27 cellular contexts compared by ENCODE assay signal in the genomic region with DNA sequence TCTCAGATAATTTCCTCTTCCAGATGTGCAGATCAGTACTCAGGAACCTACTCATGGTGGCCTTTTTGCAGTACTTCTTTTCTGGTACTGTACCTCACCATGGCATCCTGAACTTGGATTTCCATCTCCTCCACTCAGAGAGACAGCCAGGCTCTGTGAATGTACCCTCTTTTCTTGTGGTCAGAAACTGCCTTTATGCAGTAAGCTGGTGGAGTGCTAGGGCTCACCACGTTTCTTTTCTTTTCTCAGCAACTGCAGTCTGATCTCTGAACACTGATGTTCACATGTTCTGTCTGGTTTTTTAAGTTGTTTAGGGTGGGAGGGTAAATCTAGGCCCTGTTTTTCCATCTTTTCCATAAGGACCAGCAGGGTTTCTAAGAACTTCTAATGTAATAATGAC.
"Had no signal": no experiment of that assay in that cellular context is flagged by ENCODE, and none has a peak within 500 bp of the region (broad histone marks: within the 10 kb centered on the region; RNA-seq: fewer than 3 reads in every experiment).

No MANE protein-coding gene starts in this region.

- DNase-seq: naive B cell; natural killer cell; nucleus accumbens; pancreas; right cardiac atrium; right lobe of liver; sigmoid colon; small intestine; stimulated activated CD4-positive, alpha-beta T cell treated with anti-CD3 and anti-CD28 coated beads, Interleukin-15, amount 100 ng/mL, for 24 hours; stimulated activated CD4-positive, alpha-beta T cell treated with anti-CD3 and anti-CD28 coated beads, Interleukin-2, amount 100 ng/mL, for 24 hours; stimulated activated CD4-positive, alpha-beta T cell treated with anti-CD3 and anti-CD28 coated beads, Interleukin-2, amount 100 ng/mL, for 48 hours; stimulated activated CD4-positive, alpha-beta T cell treated with anti-CD3 and anti-CD28 coated beads, Interleukin-4, amount 100 ng/mL, for 24 hours; stimulated activated naive B cell treated with anti-CD40 and anti-IgM and Interleukin-4, amounts not matched to agents 10 μg/mL and 1 μg/mL and 100 μg/mL, for 72 hours; stimulated activated naive CD4-positive, alpha-beta T cell treated with Interleukin-2 at 50 U/mL for 16 hours; stomach; testis; tibial artery; transverse colon had no signal

- H3K27ac ChIP-seq: neutrophil, pancreas, prostate gland, right lobe of liver, sigmoid colon, stomach, suprapubic skin, testis, tibial artery, transverse colon, vagina had no signal

- H3K4me3 ChIP-seq: pancreas, prostate gland, right lobe of liver, sigmoid colon, stomach, suprapubic skin, testis, tibial artery, transverse colon, vagina had no signal

- H3K27me3 ChIP-seq: neutrophil, pancreas, right lobe of liver, sigmoid colon, stomach, suprapubic skin, testis, tibial artery, transverse colon, vagina had no signal

- H3K9me3 Mint-ChIP-seq: naive B cell; natural killer cell; nephron; neural crest cell; stimulated activated effector memory CD8-positive, alpha-beta T cell treated with anti-CD3 and anti-CD28 coated beads, Interleukin-12 subunit alpha, Interleukin-12 subunit beta, amount 100 ng/mL, for 72 hours; stimulated activated naive B cell treated with anti-CD40 and anti-IgM and Interleukin-4, amounts not matched to agents 10 μg/mL and 1 μg/mL and 100 μg/mL, for 72 hours; stimulated activated naive CD8-positive, alpha-beta T cell treated with anti-CD3 and anti-CD28 coated beads, Interleukin-15, Interleukin-2, amounts not matched to agents 100 ng/mL and 50 ng/mL, for 24 hours; type B pancreatic cell had no signal

- H3K9me3 ChIP-seq: neutrophil, pancreas, prostate gland, right lobe of liver, sigmoid colon, stomach, suprapubic skin, testis, tibial artery, transverse colon, vagina had no signal

- H3K36me3 ChIP-seq: neutrophil, pancreas, prostate gland, right lobe of liver, sigmoid colon, stomach, suprapubic skin, tibial artery, transverse colon, vagina had no signal

- H3K36me3 Mint-ChIP-seq: naive B cell; natural killer cell; stimulated activated effector memory CD8-positive, alpha-beta T cell treated with anti-CD3 and anti-CD28 coated beads, Interleukin-12 subunit alpha, Interleukin-12 subunit beta, amount 100 ng/mL, for 72 hours; stimulated activated naive B cell treated with anti-CD40 and anti-IgM and Interleukin-4, amounts not matched to agents 10 μg/mL and 1 μg/mL and 100 μg/mL, for 72 hours; type B pancreatic cell had no signal

- H3K27ac Mint-ChIP-seq: naive B cell; natural killer cell; nephron; stimulated activated effector memory CD8-positive, alpha-beta T cell treated with anti-CD3 and anti-CD28 coated beads, Interleukin-12 subunit alpha, Interleukin-12 subunit beta, amount 100 ng/mL, for 72 hours; stimulated activated naive B cell treated with anti-CD40 and anti-IgM and Interleukin-4, amounts not matched to agents 10 μg/mL and 1 μg/mL and 100 μg/mL, for 72 hours; stimulated activated naive CD8-positive, alpha-beta T cell treated with anti-CD3 and anti-CD28 coated beads, Interleukin-15, Interleukin-2, amounts not matched to agents 100 ng/mL and 50 ng/mL, for 24 hours; type B pancreatic cell had no signal

- H3K27me3 Mint-ChIP-seq: stimulated activated naive CD8-positive, alpha-beta T cell treated with anti-CD3 and anti-CD28 coated beads, Interleukin-15, Interleukin-2, amounts not matched to agents 100 ng/mL and 50 ng/mL, for 24 hours had no signal

- H3K4me1 Mint-ChIP-seq: naive B cell; natural killer cell; neural crest cell; stimulated activated effector memory CD8-positive, alpha-beta T cell treated with anti-CD3 and anti-CD28 coated beads, Interleukin-12 subunit alpha, Interleukin-12 subunit beta, amount 100 ng/mL, for 72 hours; stimulated activated naive B cell treated with anti-CD40 and anti-IgM and Interleukin-4, amounts not matched to agents 10 μg/mL and 1 μg/mL and 100 μg/mL, for 72 hours had no signal

- H3K4me1 ChIP-seq: pancreas, prostate gland, right lobe of liver, sigmoid colon, stomach, suprapubic skin, testis, tibial artery, transverse colon, vagina had no signal

- H3K4me3 Mint-ChIP-seq: naive B cell; natural killer cell; nephron; neural crest cell; stimulated activated effector memory CD8-positive, alpha-beta T cell treated with anti-CD3 and anti-CD28 coated beads, Interleukin-12 subunit alpha, Interleukin-12 subunit beta, amount 100 ng/mL, for 72 hours; stimulated activated naive B cell treated with anti-CD40 and anti-IgM and Interleukin-4, amounts not matched to agents 10 μg/mL and 1 μg/mL and 100 μg/mL, for 72 hours; stimulated activated naive CD8-positive, alpha-beta T cell treated with anti-CD3 and anti-CD28 coated beads, Interleukin-15, Interleukin-2, amounts not matched to agents 100 ng/mL and 50 ng/mL, for 24 hours; type B pancreatic cell had no signal

- ATAC-seq: natural killer cell; pancreas; right cardiac atrium; right lobe of liver; stimulated activated effector memory CD8-positive, alpha-beta T cell treated with anti-CD3 and anti-CD28 coated beads, Interleukin-12 subunit alpha, Interleukin-12 subunit beta, amount 100 ng/mL, for 72 hours; stimulated activated naive B cell treated with anti-CD40 and anti-IgM and Interleukin-4, amounts not matched to agents 10 μg/mL and 1 μg/mL and 100 μg/mL, for 72 hours had no signal
